16 cellular contexts compared by ENCODE assay signal in the genomic region with DNA sequence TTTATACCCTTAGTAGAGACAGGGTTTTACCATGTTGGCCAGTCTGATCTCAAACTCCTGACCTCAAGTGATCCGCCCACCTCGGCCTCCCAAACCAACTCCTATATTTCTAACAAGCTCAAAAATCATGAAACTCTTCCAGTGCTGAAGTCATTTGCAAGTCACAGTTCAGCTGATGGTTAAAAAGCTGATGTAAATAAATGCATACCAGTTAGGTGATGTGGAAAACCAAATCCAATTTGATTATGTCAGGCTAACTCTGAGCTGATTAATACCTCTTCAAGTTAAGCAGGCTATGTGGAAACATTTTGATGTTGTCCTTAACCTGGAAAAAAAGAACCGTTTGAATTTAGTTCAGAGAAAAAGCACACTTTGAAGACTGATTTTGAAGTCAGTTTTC. TPM values are rescaled to one million over a fixed set of nuclear protein-coding genes. Genes with fewer than 3 reads are reported as not detected.
"Had no signal": no experiment of that assay in that cellular context is flagged by ENCODE, and none has a peak within 500 bp of the region (broad histone marks: within the 10 kb centered on the region; RNA-seq: fewer than 3 reads in every experiment).

No MANE protein-coding gene starts in this region.

- H3K27ac ChIP-seq: dorsolateral prefrontal cortex, parathyroid adenoma had no signal

- DNase-seq: activated naive CD4-positive, alpha-beta T cell treated with anti-CD3 and anti-CD28 coated beads, Interleukin-2, amount 10 ng/mL, durations not matched to agents 7 days and 5 days; amniotic stem cell; dorsolateral prefrontal cortex; esophagus squamous epithelium; kidney; right cardiac atrium; transverse colon had no signal

- H3K9ac ChIP-seq: parathyroid adenoma had no signal

- H3K36me3 ChIP-seq: transverse colon had no signal

- H3K4me3 ChIP-seq: dorsolateral prefrontal cortex, esophagus squamous epithelium, transverse colon had no signal

- H3K4me1 ChIP-seq: parathyroid adenoma had no signal

- H3K9me3 ChIP-seq: esophagus squamous epithelium, transverse colon had no signal

- ATAC-seq: right cardiac atrium; stimulated activated effector memory CD8-positive, alpha-beta T cell treated with anti-CD3 and anti-CD28 coated beads, Interleukin-12 subunit alpha, Interleukin-12 subunit beta, amount 100 ng/mL, for 72 hours had no signal

- H3K27me3 ChIP-seq: esophagus squamous epithelium, transverse colon had no signal

RNA-seq across cellular contexts. Expression of gene TMEM252, which starts 51.0 kb away (rescaled TPM):
- total RNA-seq: activated T-helper 2 cell treated with anti-CD3 and anti-CD28 coated beads, Interferon-gamma antibody, Interleukin-2, Interleukin-4, amounts not matched to agents 10 μg/mL and 5 μg/mL and 100 μg/mL, durations not matched to agents 14 hours and 24 hours and 36 hours; chondrocyte; esophagus squamous epithelium; frontal cortex; mesenteric fat pad; neural crest cell; right cardiac atrium; subcutaneous adipose tissue; T-helper 2 cell treated with Interferon-gamma antibody and Interleukin-4, amounts not matched to agents 100 ng/mL and 5 ng/mL, for 36 hours had no signal
